Comparison of ENCODE assay signal across 21 cellular contexts in the genomic region with DNA sequence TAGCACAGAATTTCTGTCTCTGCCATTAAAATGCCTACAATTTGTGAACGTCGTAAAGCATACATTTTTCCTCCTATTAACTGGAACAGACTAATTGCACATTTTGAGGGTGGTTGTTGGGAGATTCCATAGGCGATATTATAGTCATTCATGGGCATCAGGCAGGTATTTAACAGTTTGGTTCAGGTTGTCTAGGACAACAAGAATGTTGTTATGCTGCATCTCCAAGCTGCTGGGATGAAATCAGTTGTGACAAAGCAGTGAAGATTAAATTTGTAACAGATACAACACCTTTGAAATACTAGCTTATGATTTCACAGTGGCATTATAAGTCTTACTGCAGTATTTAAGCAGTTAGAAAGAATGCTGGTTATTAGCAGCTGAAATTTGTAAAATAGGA.
"Had no signal": no experiment of that assay in that cellular context is flagged by ENCODE, and none has a peak within 500 bp of the region (broad histone marks: within the 10 kb centered on the region; RNA-seq: fewer than 3 reads in every experiment).

No MANE protein-coding gene starts in this region.

- H3K4me1 ChIP-seq: esophagus muscularis mucosa, foreskin keratinocyte, gastroesophageal sphincter, heart left ventricle, left lung, lower lobe of right lung had no signal

- ATAC-seq: foreskin keratinocyte, gastroesophageal sphincter, heart left ventricle, left colon, left lung, left ventricle myocardium superior, lower lobe of right lung had no signal

- H3K9me3 ChIP-seq: esophagus muscularis mucosa, gastroesophageal sphincter, heart left ventricle, left lung, lower lobe of right lung had no signal

- DNase-seq: dermis blood vessel endothelial cell; dorsolateral prefrontal cortex; effector CD4-positive, alpha-beta T cell; effector memory CD4-positive, alpha-beta T cell; heart left ventricle; hypothalamus; immature natural killer cell; islet precursor cell; kidney; kidney glomerular epithelial cell; left colon; left lung; left ventricle myocardium superior; lower lobe of right lung; mesenchymal stem cell; midbrain had no signal

- H3K27me3 ChIP-seq: esophagus muscularis mucosa, foreskin keratinocyte, hepatocyte had no signal

- H3K36me3 ChIP-seq: esophagus muscularis mucosa, gastroesophageal sphincter, heart left ventricle, left lung, lower lobe of right lung had no signal

- H2AFZ ChIP-seq: hepatocyte had no signal

- H3K27ac ChIP-seq: coronary artery, dorsolateral prefrontal cortex, esophagus muscularis mucosa, foreskin keratinocyte, gastroesophageal sphincter, heart left ventricle, hepatocyte, left lung, lower lobe of right lung had no signal

- H3K4me3 ChIP-seq: coronary artery, dorsolateral prefrontal cortex, esophagus muscularis mucosa, gastroesophageal sphincter, heart left ventricle, hepatocyte, left lung, lower lobe of right lung had no signal

- H3K79me2 ChIP-seq: hepatocyte had no signal
